Comparison of ENCODE assay signal across 3 cellular contexts in the genomic region with DNA sequence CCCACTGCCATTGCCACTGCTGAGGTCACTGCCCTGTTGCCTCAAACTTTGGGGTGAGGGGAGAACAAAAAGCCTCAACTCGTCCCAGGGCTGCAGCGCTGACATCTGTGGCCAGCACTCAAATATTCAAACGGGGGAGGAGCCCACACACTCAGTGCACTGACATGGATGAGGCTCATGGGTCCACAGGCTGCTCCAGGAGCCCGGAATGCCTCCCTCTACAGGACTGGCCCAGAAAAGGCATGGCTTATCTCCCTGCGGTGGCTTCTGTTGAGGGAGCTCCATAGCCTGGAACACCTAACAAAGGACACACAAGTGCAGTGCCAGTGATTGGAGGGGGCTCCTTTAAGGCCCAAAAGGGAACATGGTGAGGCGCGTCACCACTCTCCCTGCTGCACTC.
TF ChIP-seq lines count a peak whose summit lies in the region.

No MANE protein-coding gene starts in this region.

TF ChIP-seq in SK-N-SH treated with all-trans-retinoic acid at 6 μM for 48 hours, 23 proteins besides CTCF, POLR2A, EP300 and RAD21 (continued from another document):
- TF ChIP-seq TOX (CRISPR knock-in tag; IDR thresholded peaks at IDR 0.05; ENCODE audit: borderline replicate concordance) (no peak), TCF4 (CRISPR knock-in tag; IDR thresholded peaks at IDR 0.05; ENCODE audit: borderline replicate concordance) (no peak), ZNF565 (CRISPR knock-in tag; conservative IDR thresholded peaks at IDR 0.05; ENCODE audit: low read depth) (no peak), CSDC2 (CRISPR knock-in tag; IDR thresholded peaks at IDR 0.05) (no peak), SNAI2 (CRISPR knock-in tag; IDR thresholded peaks at IDR 0.05) (no peak), OSR1 (CRISPR knock-in tag; IDR thresholded peaks at IDR 0.05) (no peak), ESRRG (CRISPR knock-in tag; IDR thresholded peaks at IDR 0.05) (no peak), BACH2 (CRISPR knock-in tag; IDR thresholded peaks at IDR 0.05; ENCODE audit: borderline replicate concordance) (no peak)

TF ChIP-seq in SK-N-SH, 30 proteins besides CTCF, POLR2A, EP300 and RAD21 (continued from another document):
- TF ChIP-seq, protein P1, sequence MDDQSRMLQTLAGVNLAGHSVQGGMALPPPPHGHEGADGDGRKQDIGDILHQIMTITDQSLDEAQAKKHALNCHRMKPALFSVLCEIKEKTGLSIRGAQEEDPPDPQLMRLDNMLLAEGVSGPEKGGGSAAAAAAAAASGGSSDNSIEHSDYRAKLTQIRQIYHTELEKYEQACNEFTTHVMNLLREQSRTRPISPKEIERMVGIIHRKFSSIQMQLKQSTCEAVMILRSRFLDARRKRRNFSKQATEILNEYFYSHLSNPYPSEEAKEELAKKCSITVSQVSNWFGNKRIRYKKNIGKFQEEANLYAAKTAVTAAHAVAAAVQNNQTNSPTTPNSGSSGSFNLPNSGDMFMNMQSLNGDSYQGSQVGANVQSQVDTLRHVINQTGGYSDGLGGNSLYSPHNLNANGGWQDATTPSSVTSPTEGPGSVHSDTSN (IDR thresholded peaks at IDR 0.05) = no peak
- TF ChIP-seq TCF12 (IDR thresholded peaks at IDR 0.05) (no peak), JUND (IDR thresholded peaks at IDR 0.05) (no peak), ELF1 (IDR thresholded peaks at IDR 0.05) (no peak), TEAD4 (IDR thresholded peaks at IDR 0.05; ENCODE audit: borderline replicate concordance, insufficient read depth) (no peak), NFIC (IDR thresholded peaks at IDR 0.05; ENCODE audit: borderline replicate concordance) (no peak)
- TF ChIP-seq, protein P2, sequence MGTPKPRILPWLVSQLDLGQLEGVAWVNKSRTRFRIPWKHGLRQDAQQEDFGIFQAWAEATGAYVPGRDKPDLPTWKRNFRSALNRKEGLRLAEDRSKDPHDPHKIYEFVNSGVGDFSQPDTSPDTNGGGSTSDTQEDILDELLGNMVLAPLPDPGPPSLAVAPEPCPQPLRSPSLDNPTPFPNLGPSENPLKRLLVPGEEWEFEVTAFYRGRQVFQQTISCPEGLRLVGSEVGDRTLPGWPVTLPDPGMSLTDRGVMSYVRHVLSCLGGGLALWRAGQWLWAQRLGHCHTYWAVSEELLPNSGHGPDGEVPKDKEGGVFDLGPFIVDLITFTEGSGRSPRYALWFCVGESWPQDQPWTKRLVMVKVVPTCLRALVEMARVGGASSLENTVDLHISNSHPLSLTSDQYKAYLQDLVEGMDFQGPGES (IDR thresholded peaks at IDR 0.05; ENCODE audit: low read depth, low read length) = no peak
- TF ChIP-seq, protein P3, sequence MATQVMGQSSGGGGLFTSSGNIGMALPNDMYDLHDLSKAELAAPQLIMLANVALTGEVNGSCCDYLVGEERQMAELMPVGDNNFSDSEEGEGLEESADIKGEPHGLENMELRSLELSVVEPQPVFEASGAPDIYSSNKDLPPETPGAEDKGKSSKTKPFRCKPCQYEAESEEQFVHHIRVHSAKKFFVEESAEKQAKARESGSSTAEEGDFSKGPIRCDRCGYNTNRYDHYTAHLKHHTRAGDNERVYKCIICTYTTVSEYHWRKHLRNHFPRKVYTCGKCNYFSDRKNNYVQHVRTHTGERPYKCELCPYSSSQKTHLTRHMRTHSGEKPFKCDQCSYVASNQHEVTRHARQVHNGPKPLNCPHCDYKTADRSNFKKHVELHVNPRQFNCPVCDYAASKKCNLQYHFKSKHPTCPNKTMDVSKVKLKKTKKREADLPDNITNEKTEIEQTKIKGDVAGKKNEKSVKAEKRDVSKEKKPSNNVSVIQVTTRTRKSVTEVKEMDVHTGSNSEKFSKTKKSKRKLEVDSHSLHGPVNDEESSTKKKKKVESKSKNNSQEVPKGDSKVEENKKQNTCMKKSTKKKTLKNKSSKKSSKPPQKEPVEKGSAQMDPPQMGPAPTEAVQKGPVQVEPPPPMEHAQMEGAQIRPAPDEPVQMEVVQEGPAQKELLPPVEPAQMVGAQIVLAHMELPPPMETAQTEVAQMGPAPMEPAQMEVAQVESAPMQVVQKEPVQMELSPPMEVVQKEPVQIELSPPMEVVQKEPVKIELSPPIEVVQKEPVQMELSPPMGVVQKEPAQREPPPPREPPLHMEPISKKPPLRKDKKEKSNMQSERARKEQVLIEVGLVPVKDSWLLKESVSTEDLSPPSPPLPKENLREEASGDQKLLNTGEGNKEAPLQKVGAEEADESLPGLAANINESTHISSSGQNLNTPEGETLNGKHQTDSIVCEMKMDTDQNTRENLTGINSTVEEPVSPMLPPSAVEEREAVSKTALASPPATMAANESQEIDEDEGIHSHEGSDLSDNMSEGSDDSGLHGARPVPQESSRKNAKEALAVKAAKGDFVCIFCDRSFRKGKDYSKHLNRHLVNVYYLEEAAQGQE (IDR thresholded peaks at IDR 0.05; ENCODE audit: low read depth, low read length) = no peak
TF ChIP-seq in SK-N-SH: peak in this region for 0.

TF ChIP-seq in HepG2, 621 proteins besides CTCF, POLR2A, EP300 and RAD21 (continued from another document):
- TF ChIP-seq, protein P4, sequence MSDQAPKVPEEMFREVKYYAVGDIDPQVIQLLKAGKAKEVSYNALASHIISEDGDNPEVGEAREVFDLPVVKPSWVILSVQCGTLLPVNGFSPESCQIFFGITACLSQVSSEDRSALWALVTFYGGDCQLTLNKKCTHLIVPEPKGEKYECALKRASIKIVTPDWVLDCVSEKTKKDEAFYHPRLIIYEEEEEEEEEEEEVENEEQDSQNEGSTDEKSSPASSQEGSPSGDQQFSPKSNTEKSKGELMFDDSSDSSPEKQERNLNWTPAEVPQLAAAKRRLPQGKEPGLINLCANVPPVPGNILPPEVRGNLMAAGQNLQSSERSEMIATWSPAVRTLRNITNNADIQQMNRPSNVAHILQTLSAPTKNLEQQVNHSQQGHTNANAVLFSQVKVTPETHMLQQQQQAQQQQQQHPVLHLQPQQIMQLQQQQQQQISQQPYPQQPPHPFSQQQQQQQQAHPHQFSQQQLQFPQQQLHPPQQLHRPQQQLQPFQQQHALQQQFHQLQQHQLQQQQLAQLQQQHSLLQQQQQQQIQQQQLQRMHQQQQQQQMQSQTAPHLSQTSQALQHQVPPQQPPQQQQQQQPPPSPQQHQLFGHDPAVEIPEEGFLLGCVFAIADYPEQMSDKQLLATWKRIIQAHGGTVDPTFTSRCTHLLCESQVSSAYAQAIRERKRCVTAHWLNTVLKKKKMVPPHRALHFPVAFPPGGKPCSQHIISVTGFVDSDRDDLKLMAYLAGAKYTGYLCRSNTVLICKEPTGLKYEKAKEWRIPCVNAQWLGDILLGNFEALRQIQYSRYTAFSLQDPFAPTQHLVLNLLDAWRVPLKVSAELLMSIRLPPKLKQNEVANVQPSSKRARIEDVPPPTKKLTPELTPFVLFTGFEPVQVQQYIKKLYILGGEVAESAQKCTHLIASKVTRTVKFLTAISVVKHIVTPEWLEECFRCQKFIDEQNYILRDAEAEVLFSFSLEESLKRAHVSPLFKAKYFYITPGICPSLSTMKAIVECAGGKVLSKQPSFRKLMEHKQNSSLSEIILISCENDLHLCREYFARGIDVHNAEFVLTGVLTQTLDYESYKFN (CRISPR knock-in tag; conservative IDR thresholded peaks at IDR 0.05) = no peak
- TF ChIP-seq NONO (IDR thresholded peaks at IDR 0.05) (no peak), NONO (CRISPR knock-in tag; conservative IDR thresholded peaks at IDR 0.05) (no peak), SIX1 (CRISPR knock-in tag; IDR thresholded peaks at IDR 0.05; ENCODE audit: borderline replicate concordance) (no peak), RARA (CRISPR knock-in tag; IDR thresholded peaks at IDR 0.05) (no peak)
